ENCODE assay signal across 21 cellular contexts in the genomic region with DNA sequence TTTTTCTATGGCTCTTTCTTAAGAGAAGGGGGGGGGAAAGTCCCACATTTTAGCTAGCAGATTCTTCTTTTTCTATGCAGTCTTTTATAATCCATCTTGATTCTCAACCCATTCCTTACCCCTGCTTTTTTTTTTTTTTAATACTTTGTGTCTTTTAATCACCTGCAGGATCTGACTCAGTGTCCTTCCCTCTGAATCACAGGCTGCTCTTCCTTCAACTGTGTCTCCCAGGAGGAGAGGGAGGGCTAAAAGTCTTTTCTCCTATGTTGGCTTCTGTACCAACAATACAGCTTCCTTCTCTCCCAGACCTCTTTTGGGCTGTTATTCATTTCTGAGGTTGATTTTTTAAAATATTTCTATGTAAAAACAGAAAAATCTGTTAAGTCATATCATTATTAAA.
A peak's percentile ranks its signal among the peaks of the same experiment; 100 is the strongest.
DNase-seq lines count a peak whose midpoint lies in the region; ATAC-seq and TF ChIP-seq lines count a peak whose summit lies in the region.
"Had no signal": no experiment of that assay in that cellular context is flagged by ENCODE, and none has a peak within 500 bp of the region (broad histone marks: within the 10 kb centered on the region; RNA-seq: fewer than 3 reads in every experiment).

No MANE protein-coding gene starts in this region.

- TF ChIP-seq CTCF in adrenal gland (IDR thresholded peaks at IDR 0.05) = no peak
- TF ChIP-seq CTCF in left lung (IDR thresholded peaks at IDR 0.05) = no peak

- no peaks in the 10 kb centered on the region for H3K36me3 ChIP-seq in adrenal gland (replicated peaks in 1 of 2)
- no peaks in the 10 kb centered on the region for H3K36me3 ChIP-seq in left lung

- no peak overlapping the region for H3K4me3 ChIP-seq in adrenal gland
- H3K4me3 ChIP-seq in left lung = no peak overlapping the region

- intact Hi-C loops in adrenal gland (cut with DNase I) = no loop called here
- intact Hi-C loops in left lung (cut with DNase I) = no loop called here

- peaks cover 0 to 4% of the 10 kb centered on the region in 2 donors for H3K4me1 ChIP-seq in adrenal gland (replicated peaks in 1 of 2)
- no peaks in the 10 kb centered on the region for H3K4me1 ChIP-seq in left lung

- H3K27ac ChIP-seq in adrenal gland (no peak overlapping the region), left lung (no peak overlapping the region)
- H3K27ac ChIP-seq: C4-2B had no signal

- H3K27me3 ChIP-seq in adrenal gland = no peaks in the 10 kb centered on the region
- no peaks in the 10 kb centered on the region for H3K27me3 ChIP-seq in left lung

- no peak for TF ChIP-seq POLR2A in adrenal gland (IDR thresholded peaks at IDR 0.05)

- ATAC-seq in HG03354 (IDR thresholded peaks at IDR 0.05; ENCODE audit: poor library complexity, severe bottlenecking, unreplicated experiment) (no peak), left lung (no peak)
- ATAC-seq: SK-N-SH treated with all-trans-retinoic acid at 6 μM for 48 hours had no signal

- H3K9me3 ChIP-seq in adrenal gland (replicated peaks in 1 of 3) (no peaks in the 10 kb centered on the region), left lung (no peaks in the 10 kb centered on the region)

- DNase-seq in M059J (ENCODE audit: low read depth) (peak; percentile 5), dermis blood vessel endothelial cell (peak; percentile 50), kidney glomerular epithelial cell (lab: John Stamatoyannopoulos, UW) (peak; percentile 48), adrenal gland (no peak), left lung (no peak), SKM-1 treated with dmso at 0.1 percent for 144 hours (lab: John Stamatoyannopoulos, UW; ENCODE audit: unreplicated experiment) (no peak)
- DNase-seq: AML-193; DMS79 treated with DMSO at 0.1 percent for 48 hours; H7; HFFc6; IMR-90; NCI-H1048; NCI-H1436; NCI-H1930; NCI-H2171; NCI-H446 treated with DMSO at 0.1 percent for 48 hours; NK-92 treated with Interleukin-12 subunit alpha and Interleukin-12 subunit beta, amount 100 ng/mL, for 24 hours; SHP77 treated with DMSO at 0.1 percent for 48 hours had no signal

Comparison
In these comparisons a context has a peak if more than half of its experiments do, and no peak if none do; other contexts are left out.
1. DNase-seq: peak in M059J (single experiment), dermis blood vessel endothelial cell (single experiment) and kidney glomerular epithelial cell (single experiment); none in adrenal gland (0 of 7), left lung (0 of 2) and SKM-1 treated with dmso at 0.1 percent for 144 hours (single experiment).